Comparison of ENCODE assay signal across 36 cellular contexts in the genomic region with DNA sequence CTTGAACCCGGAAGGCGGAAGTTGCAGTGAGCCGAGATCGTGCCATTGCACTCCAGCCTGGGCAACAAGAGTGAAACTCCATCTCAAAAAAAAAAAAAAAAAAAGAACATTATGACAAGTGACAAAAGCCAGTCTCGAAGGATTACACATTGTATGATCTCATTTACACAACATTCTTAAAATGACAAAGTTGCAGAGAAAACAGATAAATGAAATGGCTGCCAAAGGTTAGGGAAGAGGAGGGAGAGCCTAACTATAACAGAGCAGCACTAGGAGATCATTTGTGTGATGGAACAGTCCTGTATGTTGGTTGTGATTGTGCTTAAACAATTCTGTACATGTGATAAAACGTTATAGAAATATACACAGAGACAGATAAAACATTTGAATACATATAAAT. TPM values are rescaled to one million over a fixed set of nuclear protein-coding genes. Genes with fewer than 3 reads are reported as not detected.
"Had no signal": no experiment of that assay in that cellular context is flagged by ENCODE, and none has a peak within 500 bp of the region (broad histone marks: within the 10 kb centered on the region; RNA-seq: fewer than 3 reads in every experiment).

No MANE protein-coding gene starts in this region.

- H3K36me3 ChIP-seq: MG63 had no signal

- H3K9me3 ChIP-seq: MG63 had no signal

- H3K4me3 ChIP-seq: MG63 had no signal

- DNase-seq: Kasumi-1, MG63, MM.1S, MV-4-11, NCI-H1048, NCI-H1092, NCI-H1092 treated with DMSO at 0.1 percent for 48 hours, NCI-H1105, NCI-H1105 treated with DMSO at 0.1 percent for 48 hours, NCI-H1417, NCI-H1417 treated with DMSO at 0.1 percent for 48 hours, NCI-H1436, NCI-H1436 treated with DMSO at 0.1 percent for 48 hours, NCI-H146, NCI-H1694, NCI-H1694 treated with DMSO at 0.1 percent for 48 hours, NCI-H187, NCI-H187 treated with DMSO at 0.1 percent for 48 hours, NCI-H1930, NCI-H2029, NCI-H2029 treated with DMSO at 0.1 percent for 48 hours, NCI-H2081, NCI-H2081 treated with DMSO at 0.1 percent for 48 hours, NCI-H2107, NCI-H2171, NCI-H2171 treated with DMSO at 0.1 percent for 48 hours, NCI-H2227 treated with DMSO at 0.1 percent for 48 hours, NCI-H226, NCI-H345, NCI-H446, NCI-H446 treated with DMSO at 0.1 percent for 48 hours, NCI-H510A, NCI-H510A treated with DMSO at 0.1 percent for 48 hours, NCI-H524 had no signal

RNA-seq across cellular contexts. Expression of a gene that starts 32.0 kb away (rescaled TPM):
- total RNA-seq: LHCN-M2, M059J had no signal
